ENCODE assay signal across 22 cellular contexts in genomic region chr21:31460985-31461384, GRCh38.
DNase-seq lines count a peak whose midpoint lies in the region; ATAC-seq lines count a peak whose summit lies in the region.
"Had no signal": no experiment of that assay in that cellular context is flagged by ENCODE, and none has a peak within 500 bp of the region (broad histone marks: within the 10 kb centered on the region; RNA-seq: fewer than 3 reads in every experiment).

No MANE protein-coding gene starts in this region.

- H3K36me3 Mint-ChIP-seq in activated CD4-positive, alpha-beta T cell treated with anti-CD3 and anti-CD28 coated beads, Interleukin-2, amount 10 ng/mL, durations not matched to agents 24 days and 14 days (ENCODE audit: low read depth): peaks cover 3% of the 10 kb centered on the region
- peaks cover 12% of the 10 kb centered on the region for H3K36me3 Mint-ChIP-seq in activated naive CD4-positive, alpha-beta T cell treated with anti-CD3 and anti-CD28 coated beads, Interleukin-2, amount 10 ng/mL, durations not matched to agents 7 days and 5 days
- peaks cover 11% of the 10 kb centered on the region for H3K36me3 Mint-ChIP-seq in activated naive CD8-positive, alpha-beta T cell treated with anti-CD3 and anti-CD28 coated beads, Interleukin-2, amount 10 ng/mL, durations not matched to agents 7 days and 5 days
- no peaks in the 10 kb centered on the region for H3K36me3 Mint-ChIP-seq in stimulated activated naive CD8-positive, alpha-beta T cell treated with anti-CD3 and anti-CD28 coated beads, Interleukin-15, Interleukin-2, amounts not matched to agents 100 ng/mL and 50 ng/mL, for 24 hours (ENCODE audit: low read depth)
- H3K36me3 Mint-ChIP-seq: CD4-positive, alpha-beta memory T cell had no signal

- peak overlapping the region; percentile 23 for H3K4me3 Mint-ChIP-seq in activated CD4-positive, alpha-beta T cell treated with anti-CD3 and anti-CD28 coated beads, Interleukin-2, amount 10 ng/mL, durations not matched to agents 24 days and 14 days
- H3K4me3 Mint-ChIP-seq in activated naive CD4-positive, alpha-beta T cell treated with anti-CD3 and anti-CD28 coated beads, Interleukin-2, amount 10 ng/mL, durations not matched to agents 7 days and 5 days: no peak overlapping the region
- peak overlapping the region; percentile 22 for H3K4me3 Mint-ChIP-seq in activated naive CD8-positive, alpha-beta T cell treated with anti-CD3 and anti-CD28 coated beads, Interleukin-2, amount 10 ng/mL, durations not matched to agents 7 days and 5 days
- peak overlapping the region; percentile 23 for H3K4me3 Mint-ChIP-seq in stimulated activated naive CD8-positive, alpha-beta T cell treated with anti-CD3 and anti-CD28 coated beads, Interleukin-15, Interleukin-2, amounts not matched to agents 100 ng/mL and 50 ng/mL, for 24 hours
- H3K4me3 Mint-ChIP-seq: GM23338 had no signal

- H3K27me3 Mint-ChIP-seq in activated CD4-positive, alpha-beta T cell treated with anti-CD3 and anti-CD28 coated beads, Interleukin-2, amount 10 ng/mL, durations not matched to agents 24 days and 14 days: peaks cover 11% of the 10 kb centered on the region
- peaks cover 4% of the 10 kb centered on the region for H3K27me3 Mint-ChIP-seq in activated naive CD4-positive, alpha-beta T cell treated with anti-CD3 and anti-CD28 coated beads, Interleukin-2, amount 10 ng/mL, durations not matched to agents 7 days and 5 days
- peaks cover 6% of the 10 kb centered on the region for H3K27me3 Mint-ChIP-seq in activated naive CD8-positive, alpha-beta T cell treated with anti-CD3 and anti-CD28 coated beads, Interleukin-2, amount 10 ng/mL, durations not matched to agents 7 days and 5 days
- no peaks in the 10 kb centered on the region for H3K27me3 Mint-ChIP-seq in stimulated activated naive CD8-positive, alpha-beta T cell treated with anti-CD3 and anti-CD28 coated beads, Interleukin-15, Interleukin-2, amounts not matched to agents 100 ng/mL and 50 ng/mL, for 24 hours
- H3K27me3 Mint-ChIP-seq: CD4-positive, alpha-beta memory T cell had no signal

- no peaks in the 10 kb centered on the region for H3K9me3 Mint-ChIP-seq in activated CD4-positive, alpha-beta T cell treated with anti-CD3 and anti-CD28 coated beads, Interleukin-2, amount 10 ng/mL, durations not matched to agents 24 days and 14 days
- no peaks in the 10 kb centered on the region for H3K9me3 Mint-ChIP-seq in activated naive CD4-positive, alpha-beta T cell treated with anti-CD3 and anti-CD28 coated beads, Interleukin-2, amount 10 ng/mL, durations not matched to agents 7 days and 5 days
- no peaks in the 10 kb centered on the region for H3K9me3 Mint-ChIP-seq in activated naive CD8-positive, alpha-beta T cell treated with anti-CD3 and anti-CD28 coated beads, Interleukin-2, amount 10 ng/mL, durations not matched to agents 7 days and 5 days
- no peaks in the 10 kb centered on the region for H3K9me3 Mint-ChIP-seq in stimulated activated naive CD8-positive, alpha-beta T cell treated with anti-CD3 and anti-CD28 coated beads, Interleukin-15, Interleukin-2, amounts not matched to agents 100 ng/mL and 50 ng/mL, for 24 hours
- H3K9me3 Mint-ChIP-seq: CD4-positive, alpha-beta memory T cell; GM23338 had no signal

- DNase-seq in activated CD4-positive, alpha-beta T cell treated with anti-CD3 and anti-CD28 coated beads, Interleukin-2, amount 10 ng/mL, durations not matched to agents 24 days and 14 days: peak; percentile 60
- no peak for DNase-seq in activated CD4-positive, alpha-beta T cell treated with anti-CD3 and anti-CD28 coated beads, Interleukin-2, amount 50 U/mL, for 1 hour
- DNase-seq in activated naive CD4-positive, alpha-beta T cell treated with anti-CD3 and anti-CD28 coated beads, Interleukin-2, amount 10 ng/mL, durations not matched to agents 7 days and 5 days: peak; percentile 30
- no peak for DNase-seq in activated naive CD4-positive, alpha-beta T cell (lab: John Stamatoyannopoulos, UW)
- no peak for DNase-seq in activated naive CD8-positive, alpha-beta T cell treated with anti-CD3 and anti-CD28 coated beads, Interleukin-2, amount 10 ng/mL, durations not matched to agents 7 days and 5 days
- DNase-seq in cerebellar nuclear complex (lab: John Stamatoyannopoulos, UW) (no peak), LoVo (ENCODE audit: low spot score) (no peak)
- DNase-seq: BE2C, Calu3, EL, HCEC 1CT, IMR-90, MG63, NCI-H1092, NCI-H146, NCI-H2029 treated with DMSO at 0.1 percent for 48 hours, NCI-H2171, NCI-H446 treated with DMSO at 0.1 percent for 48 hours had no signal

- CTCF ChIA-PET in activated naive CD4-positive, alpha-beta T cell treated with anti-CD3 and anti-CD28 coated beads, Interleukin-2, amount 10 ng/mL, durations not matched to agents 7 days and 5 days (lab: Charles Lee): no interaction called here

- peaks cover 10% of the 10 kb centered on the region for H3K4me1 Mint-ChIP-seq in activated CD4-positive, alpha-beta T cell treated with anti-CD3 and anti-CD28 coated beads, Interleukin-2, amount 10 ng/mL, durations not matched to agents 24 days and 14 days
- peaks cover 8% of the 10 kb centered on the region for H3K4me1 Mint-ChIP-seq in activated naive CD4-positive, alpha-beta T cell treated with anti-CD3 and anti-CD28 coated beads, Interleukin-2, amount 10 ng/mL, durations not matched to agents 7 days and 5 days
- H3K4me1 Mint-ChIP-seq in activated naive CD8-positive, alpha-beta T cell treated with anti-CD3 and anti-CD28 coated beads, Interleukin-2, amount 10 ng/mL, durations not matched to agents 7 days and 5 days: peaks cover 12% of the 10 kb centered on the region
- H3K4me1 Mint-ChIP-seq in stimulated activated naive CD8-positive, alpha-beta T cell treated with anti-CD3 and anti-CD28 coated beads, Interleukin-15, Interleukin-2, amounts not matched to agents 100 ng/mL and 50 ng/mL, for 24 hours (ENCODE audit: low read depth): peaks cover 16% of the 10 kb centered on the region

- no peak overlapping the region for H3K27ac Mint-ChIP-seq in activated CD4-positive, alpha-beta T cell treated with anti-CD3 and anti-CD28 coated beads, Interleukin-2, amount 10 ng/mL, durations not matched to agents 24 days and 14 days
- H3K27ac Mint-ChIP-seq in activated naive CD4-positive, alpha-beta T cell treated with anti-CD3 and anti-CD28 coated beads, Interleukin-2, amount 10 ng/mL, durations not matched to agents 7 days and 5 days: no peak overlapping the region
- H3K27ac Mint-ChIP-seq in activated naive CD8-positive, alpha-beta T cell treated with anti-CD3 and anti-CD28 coated beads, Interleukin-2, amount 10 ng/mL, durations not matched to agents 7 days and 5 days: peak overlapping the region; percentile 49
- H3K27ac Mint-ChIP-seq in stimulated activated naive CD8-positive, alpha-beta T cell treated with anti-CD3 and anti-CD28 coated beads, Interleukin-15, Interleukin-2, amounts not matched to agents 100 ng/mL and 50 ng/mL, for 24 hours: no peak overlapping the region
- H3K27ac Mint-ChIP-seq: CD4-positive, alpha-beta memory T cell; GM23338 had no signal

- ATAC-seq in activated naive CD8-positive, alpha-beta T cell treated with anti-CD3 and anti-CD28 coated beads, Interleukin-2, amount 10 ng/mL, durations not matched to agents 7 days and 5 days (ENCODE audit: low read depth): peak; percentile 52
- ATAC-seq: GM23338, Panc1 had no signal

- POLR2A ChIA-PET in activated naive CD8-positive, alpha-beta T cell treated with anti-CD3 and anti-CD28 coated beads, Interleukin-2, amount 10 ng/mL, durations not matched to agents 7 days and 5 days (lab: Charles Lee): interaction anchor here (0.6 kb wide), 1 partner anchor 63 kb away, joined by 3 read pairs; no protein-coding TSS in a partner anchor

- intact Hi-C loops in activated CD4-positive, alpha-beta T cell treated with anti-CD3 and anti-CD28 coated beads, Interleukin-2, amount 10 ng/mL, durations not matched to agents 24 days and 14 days (cut with micrococcal nuclease): no loop called here

Comparison
In these comparisons a context has a peak if more than half of its experiments do, and no peak if none do; other contexts are left out.
1. DNase-seq: peak in activated CD4-positive, alpha-beta T cell treated with anti-CD3 and anti-CD28 coated beads, Interleukin-2, amount 10 ng/mL, durations not matched to agents 24 days and 14 days (single experiment) and activated naive CD4-positive, alpha-beta T cell treated with anti-CD3 and anti-CD28 coated beads, Interleukin-2, amount 10 ng/mL, durations not matched to agents 7 days and 5 days (single experiment); none in activated CD4-positive, alpha-beta T cell treated with anti-CD3 and anti-CD28 coated beads, Interleukin-2, amount 50 U/mL, for 1 hour (single experiment), activated naive CD4-positive, alpha-beta T cell (0 of 4), activated naive CD8-positive, alpha-beta T cell treated with anti-CD3 and anti-CD28 coated beads, Interleukin-2, amount 10 ng/mL, durations not matched to agents 7 days and 5 days (single experiment), cerebellar nuclear complex (0 of 2) and LoVo (single experiment).